27 cellular contexts compared by ENCODE assay signal in the genomic region with DNA sequence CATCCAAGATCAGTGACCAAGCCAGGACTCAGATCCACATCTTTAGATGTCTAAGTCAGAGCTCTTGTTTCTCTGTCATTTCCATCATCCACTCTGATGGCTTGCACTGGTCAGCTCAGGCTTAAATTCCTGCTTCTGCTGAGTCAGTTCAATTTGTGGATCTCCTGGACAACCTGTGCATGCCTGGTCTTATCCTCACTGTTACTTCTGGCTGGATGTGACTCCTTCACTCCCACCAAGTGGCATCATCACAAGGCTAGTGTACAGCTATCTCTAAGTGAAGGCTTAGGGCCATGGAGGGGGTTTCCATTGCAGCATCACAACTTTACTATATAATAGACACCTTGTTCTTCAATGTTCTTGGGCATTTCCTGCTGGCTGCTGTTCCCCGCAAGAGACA.
"Had no signal": no experiment of that assay in that cellular context is flagged by ENCODE, and none has a peak within 500 bp of the region (broad histone marks: within the 10 kb centered on the region; RNA-seq: fewer than 3 reads in every experiment).

No MANE protein-coding gene starts in this region.

- H3K9me3 ChIP-seq: left lung, lower lobe of right lung, ovary, right atrium auricular region, suprapubic skin, thoracic aorta, tibial artery, upper lobe of right lung had no signal

- ATAC-seq: left cardiac atrium; left lung; lower lobe of right lung; natural killer cell; sciatic nerve; stimulated activated naive B cell treated with anti-CD40 and anti-IgM and Interleukin-4, amounts not matched to agents 10 μg/mL and 1 μg/mL and 100 μg/mL, for 72 hours; upper lobe of right lung had no signal

- DNase-seq: hippocampal formation; kidney glomerular epithelial cell; left cardiac atrium; left lung; lower lobe of right lung; mesendoderm; naive B cell; natural killer cell; ovary; stimulated activated CD4-positive, alpha-beta T cell treated with anti-CD3 and anti-CD28 coated beads, Interleukin-12 subunit alpha, Interleukin-12 subunit beta, amount 100 ng/mL, for 4 hours; stimulated activated CD4-positive, alpha-beta T cell treated with anti-CD3 and anti-CD28 coated beads, Interleukin-15, amount 100 ng/mL, for 24 hours; stimulated activated CD4-positive, alpha-beta T cell treated with anti-CD3 and anti-CD28 coated beads, Interleukin-2, amount 100 ng/mL, for 24 hours; stimulated activated CD4-positive, alpha-beta T cell treated with anti-CD3 and anti-CD28 coated beads, Interleukin-4, amount 100 ng/mL, for 1 hour; stimulated activated naive B cell treated with anti-CD40 and anti-IgM and Interleukin-4, amounts not matched to agents 10 μg/mL and 1 μg/mL and 100 μg/mL, for 72 hours; tibial artery; trophoblast cell; upper lobe of right lung had no signal

- H3K4me1 ChIP-seq: left lung, lower lobe of right lung, right atrium auricular region, suprapubic skin, tibial artery, upper lobe of right lung had no signal

- H3K36me3 Mint-ChIP-seq: mesothelial cell of epicardium; naive B cell; natural killer cell; stimulated activated naive B cell treated with anti-CD40 and anti-IgM and Interleukin-4, amounts not matched to agents 10 μg/mL and 1 μg/mL and 100 μg/mL, for 72 hours had no signal

- H3K27ac ChIP-seq: left lung, lower lobe of right lung, ovary, right atrium auricular region, skin epidermis, suprapubic skin, thoracic aorta, tibial artery, upper lobe of right lung had no signal

- H3K27ac Mint-ChIP-seq: mesothelial cell of epicardium; naive B cell; natural killer cell; progenitor cell of endocrine pancreas; stimulated activated naive B cell treated with anti-CD40 and anti-IgM and Interleukin-4, amounts not matched to agents 10 μg/mL and 1 μg/mL and 100 μg/mL, for 72 hours; stimulated activated naive CD8-positive, alpha-beta T cell treated with anti-CD3 and anti-CD28 coated beads, Interleukin-15, Interleukin-2, amounts not matched to agents 100 ng/mL and 50 ng/mL, for 24 hours had no signal

- FAIRE-seq: keratinocyte, urothelium cell line had no signal

- H3K9me3 Mint-ChIP-seq: natural killer cell; stimulated activated naive CD8-positive, alpha-beta T cell treated with anti-CD3 and anti-CD28 coated beads, Interleukin-15, Interleukin-2, amounts not matched to agents 100 ng/mL and 50 ng/mL, for 24 hours had no signal

- H3K36me3 ChIP-seq: left lung, lower lobe of right lung, ovary, right atrium auricular region, suprapubic skin, thoracic aorta, tibial artery, upper lobe of right lung had no signal

- H3K27me3 ChIP-seq: left lung, ovary, right atrium auricular region, suprapubic skin, upper lobe of right lung had no signal

- H3K4me3 Mint-ChIP-seq: mesothelial cell of epicardium; naive B cell; natural killer cell; stimulated activated naive B cell treated with anti-CD40 and anti-IgM and Interleukin-4, amounts not matched to agents 10 μg/mL and 1 μg/mL and 100 μg/mL, for 72 hours; stimulated activated naive CD8-positive, alpha-beta T cell treated with anti-CD3 and anti-CD28 coated beads, Interleukin-15, Interleukin-2, amounts not matched to agents 100 ng/mL and 50 ng/mL, for 24 hours had no signal

- H3K4me3 ChIP-seq: left lung, lower lobe of right lung, ovary, right atrium auricular region, skin epidermis, suprapubic skin, thoracic aorta, tibial artery, upper lobe of right lung had no signal

- H3K4me1 Mint-ChIP-seq: mesothelial cell of epicardium; naive B cell; natural killer cell; stimulated activated naive B cell treated with anti-CD40 and anti-IgM and Interleukin-4, amounts not matched to agents 10 μg/mL and 1 μg/mL and 100 μg/mL, for 72 hours had no signal
